Comparison of ENCODE assay signal across 18 cellular contexts in the genomic region with DNA sequence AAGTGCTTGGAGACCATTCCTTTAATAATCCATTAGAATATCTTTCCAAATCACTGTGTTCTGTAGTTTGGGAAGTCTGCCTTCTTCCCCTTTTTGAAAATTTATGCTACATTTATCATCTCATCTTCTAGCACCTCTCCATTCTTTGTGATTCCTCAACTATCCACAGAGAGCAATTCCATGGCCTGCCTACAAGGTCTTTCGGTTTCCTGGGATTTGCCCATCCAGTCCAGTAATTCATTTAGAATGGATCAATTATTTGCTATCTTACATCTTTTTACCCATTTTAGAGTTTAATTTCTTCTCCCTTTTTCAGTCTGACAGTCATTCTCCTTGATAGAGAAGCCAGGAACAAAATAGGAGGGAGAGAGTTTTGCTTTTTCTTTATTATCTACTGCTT.
"Had no signal": no experiment of that assay in that cellular context is flagged by ENCODE, and none has a peak within 500 bp of the region (broad histone marks: within the 10 kb centered on the region; RNA-seq: fewer than 3 reads in every experiment).

No MANE protein-coding gene starts in this region.

- H3K4me1 ChIP-seq: testis had no signal

- H3K4me3 ChIP-seq: lung, psoas muscle, right lobe of liver, testis had no signal

- H3K9me3 ChIP-seq: psoas muscle, right lobe of liver, testis had no signal

- H3K27ac ChIP-seq: psoas muscle, right lobe of liver, testis, WERI-Rb-1 had no signal

- DNase-seq: activated CD4-positive, alpha-beta T cell treated with anti-CD3 and anti-CD28 coated beads, Interleukin-2, amount 10 ng/mL, durations not matched to agents 7 days and 5 days; activated CD8-positive, alpha-beta memory T cell treated with anti-CD3 and anti-CD28 coated beads for 24 hours; activated naive CD4-positive, alpha-beta T cell treated with Interleukin-2 at 50 U/mL for 16 hours; central memory CD4-positive, alpha-beta T cell; cortex of kidney; effector CD8-positive, alpha-beta T cell; erythroblast; glutamatergic neuron; left colon; occipital lobe; psoas muscle; right lobe of liver; stimulated activated CD4-positive, alpha-beta T cell treated with anti-CD3 and anti-CD28 coated beads, Interleukin-12 subunit alpha, Interleukin-12 subunit beta, amount 100 ng/mL, for 4 hours; stimulated activated CD8-positive, alpha-beta memory T cell treated with anti-CD3 and anti-CD28 coated beads, Interleukin-4, amount 100 ng/mL, for 48 hours; stimulated activated naive CD8-positive, alpha-beta T cell treated with anti-CD3 and anti-CD28 coated beads, Interleukin-15, Interleukin-2, amounts not matched to agents 100 U/mL and 50 U/mL, for 24 hours; testis; WERI-Rb-1 had no signal

- H3K27me3 ChIP-seq: right lobe of liver, testis had no signal

- H3K36me3 ChIP-seq: WERI-Rb-1 had no signal
